Comparison of ENCODE assay signal across 10 cellular contexts in the genomic region with DNA sequence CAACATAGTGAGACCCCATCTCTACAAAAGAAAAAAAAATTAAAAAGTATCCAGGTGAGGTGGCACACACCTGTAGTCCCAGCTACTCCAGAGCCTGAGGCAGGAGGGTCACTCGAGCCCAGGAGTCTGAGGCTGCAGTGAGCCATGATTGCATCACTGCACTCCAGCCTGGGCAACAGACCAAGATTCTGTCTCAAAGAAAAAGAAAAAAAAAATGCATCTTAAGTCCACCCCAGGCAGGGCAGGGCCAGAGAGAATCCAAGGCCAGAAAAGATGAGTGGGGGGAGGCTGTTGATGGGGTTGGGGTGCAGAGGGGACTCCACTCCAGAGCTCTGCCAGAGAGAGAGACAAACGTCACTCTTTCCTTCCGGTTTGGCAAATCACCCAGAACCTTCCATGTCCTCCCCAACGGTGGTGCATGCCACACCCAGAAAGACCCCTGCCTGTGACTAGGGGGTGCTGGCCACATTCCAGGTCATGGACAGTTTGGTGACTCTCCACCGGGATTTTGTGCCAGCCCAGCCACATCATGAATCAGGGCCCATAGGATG. TPM values are rescaled to one million over a fixed set of nuclear protein-coding genes. Genes with fewer than 3 reads are reported as not detected.
DNase-seq lines count a peak whose midpoint lies in the region; ATAC-seq and TF ChIP-seq lines count a peak whose summit lies in the region.
"Had no signal": no experiment of that assay in that cellular context is flagged by ENCODE, and none has a peak within 500 bp of the region (broad histone marks: within the 10 kb centered on the region; RNA-seq: fewer than 3 reads in every experiment).

No MANE protein-coding gene starts in this region.

- H3K27me3 ChIP-seq in sigmoid colon: no peaks in the 10 kb centered on the region
- H3K27me3 ChIP-seq: testis had no signal

- peaks cover 0 to 17% (median 13%) of the 10 kb centered on the region in 4 donors for H3K4me1 ChIP-seq in sigmoid colon
- H3K4me1 ChIP-seq: testis had no signal

- intact Hi-C loops in sigmoid colon (cut with DNase I): no loop called here

- 6 to 35% methylated on average over 5 of the region's 5 CpGs for WGBS in sigmoid colon, 2 donors

- peak; percentile 51 for DNase-seq in H4 (ENCODE audit: low spot score)
- peak; percentile 29 for DNase-seq in RWPE1 (ENCODE audit: low spot score)
- DNase-seq in fibroblast of pulmonary artery (ENCODE audit: low read depth): peak; percentile 75
- DNase-seq in sigmoid colon: peak; percentile 87
- no peak for DNase-seq in NCI-H524 (lab: John Stamatoyannopoulos, UW)
- DNase-seq in SHP77 (lab: John Stamatoyannopoulos, UW): no peak
- DNase-seq in stimulated activated CD4-positive, alpha-beta T cell treated with anti-CD3 and anti-CD28 coated beads, Interleukin-12 subunit alpha, Interleukin-12 subunit beta, amount 100 ng/mL, for 4 hours: no peak
- DNase-seq: activated CD4-positive, alpha-beta T cell treated with anti-CD3 and anti-CD28 coated beads, Interleukin-2, amount 10 ng/mL, durations not matched to agents 7 days and 5 days; testis had no signal

- CTCF ChIA-PET in RWPE1 (lab: Yijun Ruan, JAX): interaction anchor here (0.9 kb wide), 1 partner anchor 47 kb away, joined by 3 read pairs; no protein-coding TSS in a partner anchor

- no peak for ATAC-seq in GM21360 (IDR thresholded peaks at IDR 0.05; ENCODE audit: unreplicated experiment)

- no peaks in the 10 kb centered on the region for H3K9me3 ChIP-seq in sigmoid colon
- H3K9me3 ChIP-seq: testis had no signal

- TF ChIP-seq CTCF in RWPE1 (conservative IDR thresholded peaks at IDR 0.05; ENCODE audit: low read depth) (no peak), fibroblast of pulmonary artery (IDR thresholded peaks at IDR 0.05; ENCODE audit: low read length, missing control alignments) (no peak), sigmoid colon (IDR thresholded peaks at IDR 0.05) (no peak)

- no peak for TF ChIP-seq EP300 in sigmoid colon (IDR thresholded peaks at IDR 0.05)

- POLR2A ChIA-PET in RWPE1 (lab: Yijun Ruan, JAX; ENCODE audit: low non-redundant PET): no interaction called here

- H3K4me3 ChIP-seq in fibroblast of pulmonary artery (replicated peaks; ENCODE audit: low read depth, low read length): no peak overlapping the region
- H3K4me3 ChIP-seq in sigmoid colon: no peak overlapping the region
- H3K4me3 ChIP-seq: testis had no signal

- TF ChIP-seq POLR2A in sigmoid colon (IDR thresholded peaks at IDR 0.05): no peak

- H3K27ac ChIP-seq in RWPE1: no peak overlapping the region
- peak overlapping the region in 3 of 4 donors; percentile 20 to 31 (median 21) for H3K27ac ChIP-seq in sigmoid colon
- H3K27ac ChIP-seq: testis had no signal

- H3K36me3 ChIP-seq in sigmoid colon: no peaks in the 10 kb centered on the region

RNA-seq across cellular contexts. Expression of a gene that starts 0.4 kb away (rescaled TPM):
- total RNA-seq in H4 (2014; rRNA removed; shearing (Covaris generic)): not detected in 2 replicates
- under 1 TPM in 1 of 4 donors, not detected in 3; 0.83 TPM for total RNA-seq in sigmoid colon
- polyA plus RNA-seq in sigmoid colon: 100 to 1,000 TPM in 1 of 3 donors, 10 to 100 TPM in 2; 24.6 to 168 (median 34.4) TPM
- total RNA-seq: activated CD4-positive, alpha-beta T cell treated with anti-CD3 and anti-CD28 coated beads, Interleukin-2, amount 10 ng/mL, durations not matched to agents 7 days and 5 days had no signal

RNA-seq across cellular contexts. Expression of a gene that starts 11.3 kb away (rescaled TPM):
- not detected in 2 replicates for total RNA-seq in H4 (2014; rRNA removed; shearing (Covaris generic))
- total RNA-seq in sigmoid colon: not detected
- 10 to 100 TPM; 14.8 to 61.1 (median 21.0) TPM for polyA plus RNA-seq in sigmoid colon
- total RNA-seq: activated CD4-positive, alpha-beta T cell treated with anti-CD3 and anti-CD28 coated beads, Interleukin-2, amount 10 ng/mL, durations not matched to agents 7 days and 5 days had no signal

RNA-seq across cellular contexts. Expression of a gene that starts 19.5 kb away (rescaled TPM):
- not detected in 2 replicates for total RNA-seq in H4 (2014; rRNA removed; shearing (Covaris generic))
- total RNA-seq in sigmoid colon: not detected
- polyA plus RNA-seq in sigmoid colon: not detected
- total RNA-seq: activated CD4-positive, alpha-beta T cell treated with anti-CD3 and anti-CD28 coated beads, Interleukin-2, amount 10 ng/mL, durations not matched to agents 7 days and 5 days had no signal

RNA-seq across cellular contexts. Expression of a gene that starts 46.0 kb away (rescaled TPM):
- total RNA-seq in H4 (2014; rRNA removed; shearing (Covaris generic)): 0.06 and 0.23 TPM in 2 replicates
- 10 to 100 TPM in 1 of 4 donors, 1 to 10 TPM in 3; 6.1 to 12.2 (median 6.6) TPM for total RNA-seq in sigmoid colon
- 1 to 10 TPM in 1 of 3 donors, not detected in 2; 1.7 TPM for polyA plus RNA-seq in sigmoid colon

RNA-seq across cellular contexts. Expression of a gene that starts 52.8 kb away (rescaled TPM):
- total RNA-seq in H4 (2014; rRNA removed; shearing (Covaris generic)): 281 and 301 TPM in 2 replicates
- total RNA-seq in sigmoid colon: 100 to 1,000 TPM; 242 to 447 (median 353) TPM
- 100 to 1,000 TPM; 363 to 450 (median 395) TPM for polyA plus RNA-seq in sigmoid colon

Comparison
In these comparisons a context has a peak if more than half of its experiments do, and no peak if none do; other contexts are left out.
1. DNase-seq: peak in H4 (single experiment), RWPE1 (single experiment), fibroblast of pulmonary artery (single experiment) and sigmoid colon (single experiment); none in NCI-H524 (0 of 2), SHP77 (0 of 2) and stimulated activated CD4-positive, alpha-beta T cell treated with anti-CD3 and anti-CD28 coated beads, Interleukin-12 subunit alpha, Interleukin-12 subunit beta, amount 100 ng/mL, for 4 hours (single experiment).